In the genomic region with DNA sequence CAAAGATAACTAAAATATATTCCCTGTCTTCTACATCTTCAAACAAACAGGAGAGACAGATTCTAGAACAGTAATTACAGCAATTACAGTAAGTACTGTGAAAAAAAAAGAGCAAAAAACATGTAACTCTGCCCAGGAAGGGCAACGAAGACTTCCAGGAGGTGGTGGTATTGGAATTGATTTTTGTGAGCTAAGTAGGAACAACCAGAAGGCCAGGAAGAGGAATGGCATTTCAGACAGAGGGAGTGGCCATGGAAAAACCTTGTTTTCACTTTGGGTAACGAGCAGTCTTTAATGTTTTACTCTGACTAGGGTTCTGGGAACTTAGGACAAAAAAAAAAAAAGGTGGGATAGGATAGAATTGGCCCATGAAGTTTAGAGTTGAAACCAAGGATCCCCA, we compare ENCODE assay signal across 8 cellular contexts.
DNase-seq lines count a peak whose midpoint lies in the region; ATAC-seq and TF ChIP-seq lines count a peak whose summit lies in the region.

No MANE protein-coding gene starts in this region.

- TF ChIP-seq RAD21 in liver (IDR thresholded peaks at IDR 0.05) = peak; percentile 66 to 68

- H3K27me3 ChIP-seq in liver (ENCODE audit: control insufficient read depth in 4 of 4, insufficient read depth in 4 of 4, low read length in 3 of 4) = no peaks in the 10 kb centered on the region
- no peaks in the 10 kb centered on the region for H3K27me3 ChIP-seq in thoracic aorta (replicated peaks; ENCODE audit: insufficient read depth)

- TF ChIP-seq CTCF in liver (IDR thresholded peaks at IDR 0.05; ENCODE audit: low read depth, low read length, missing input control) (no peak), thoracic aorta (IDR thresholded peaks at IDR 0.05) (no peak)

- peak overlapping the region in 1 of 2 donors; percentile 84 for H3K9ac ChIP-seq in liver (ENCODE audit: low read depth in 1 of 2, low read length in 2 of 2)

- H3K4me3 ChIP-seq in liver (ENCODE audit: low read depth in 1 of 3, low read length in 3 of 3) (peak overlapping the region in 1 of 3 donors; percentile 7), thoracic aorta (peak overlapping the region; percentile 49)

- H3K4me3 Mint-ChIP-seq in activated naive CD4-positive, alpha-beta T cell treated with anti-CD3 and anti-CD28 coated beads for 36 hours = no peak overlapping the region
- peak overlapping the region; percentile 38 for H3K4me3 Mint-ChIP-seq in activated naive CD8-positive, alpha-beta T cell treated with anti-CD3 and anti-CD28 coated beads for 36 hours

- WGBS in liver = 31% methylated on average over 2 of the region's 2 CpGs

- peaks cover 1% of the 10 kb centered on the region for H3K9me3 Mint-ChIP-seq in activated naive CD4-positive, alpha-beta T cell treated with anti-CD3 and anti-CD28 coated beads for 36 hours
- H3K9me3 Mint-ChIP-seq in activated naive CD8-positive, alpha-beta T cell treated with anti-CD3 and anti-CD28 coated beads for 36 hours = peaks cover 13% of the 10 kb centered on the region

- no peaks in the 10 kb centered on the region for H3K36me3 ChIP-seq in liver (ENCODE audit: control insufficient read depth in 4 of 4, insufficient read depth in 3 of 4, low read depth in 1 of 4, low read length in 3 of 4)
- no peaks in the 10 kb centered on the region for H3K36me3 ChIP-seq in thoracic aorta

- H3K27me3 Mint-ChIP-seq in activated naive CD4-positive, alpha-beta T cell treated with anti-CD3 and anti-CD28 coated beads for 36 hours (ENCODE audit: low read depth) = no peaks in the 10 kb centered on the region
- H3K27me3 Mint-ChIP-seq in activated naive CD8-positive, alpha-beta T cell treated with anti-CD3 and anti-CD28 coated beads for 36 hours = no peaks in the 10 kb centered on the region

- H3K9me3 ChIP-seq in liver (ENCODE audit: control insufficient read depth in 4 of 4, low read length in 3 of 4) (no peaks in the 10 kb centered on the region), thoracic aorta (no peaks in the 10 kb centered on the region)

- ATAC-seq in thoracic aorta (ENCODE audit: insufficient number of reproducible peaks, low FRiP score, low read depth) (peak; percentile 26), GM21447 (IDR thresholded peaks at IDR 0.05; ENCODE audit: unreplicated experiment) (no peak)

- H3K4me1 Mint-ChIP-seq in activated naive CD4-positive, alpha-beta T cell treated with anti-CD3 and anti-CD28 coated beads for 36 hours (ENCODE audit: low read depth) = peaks cover 57% of the 10 kb centered on the region
- H3K4me1 Mint-ChIP-seq in activated naive CD8-positive, alpha-beta T cell treated with anti-CD3 and anti-CD28 coated beads for 36 hours = peaks cover 49% of the 10 kb centered on the region

- H3K4me1 ChIP-seq in liver (ENCODE audit: control insufficient read depth in 4 of 4, insufficient read depth in 4 of 4, low read length in 3 of 4) (peaks cover 14 to 42% (median 23%) of the 10 kb centered on the region in 4 donors), thoracic aorta (ENCODE audit: control insufficient read depth in 1 of 2, low read depth in 2 of 2) (peaks cover 35 to 47% of the 10 kb centered on the region in 2 donors)

- H3K27ac Mint-ChIP-seq in activated naive CD4-positive, alpha-beta T cell treated with anti-CD3 and anti-CD28 coated beads for 36 hours = peak overlapping the region; percentile 89
- H3K27ac Mint-ChIP-seq in activated naive CD8-positive, alpha-beta T cell treated with anti-CD3 and anti-CD28 coated beads for 36 hours = peak overlapping the region; percentile 96

- H3K27ac ChIP-seq in liver (ENCODE audit: low read depth in 1 of 2, low read length in 2 of 2) (peak overlapping the region; percentile 91 to 93), thoracic aorta (peak overlapping the region; percentile 51 to 82)

- intact Hi-C loops in activated naive CD4-positive, alpha-beta T cell treated with anti-CD3 and anti-CD28 coated beads for 36 hours (cut with micrococcal nuclease) = loop anchor here (2.0 to 5.0 kb wide), 2 partner anchors 629 to 728 kb away; no protein-coding TSS in a partner anchor

- no peaks in the 10 kb centered on the region for H3K36me3 Mint-ChIP-seq in activated naive CD4-positive, alpha-beta T cell treated with anti-CD3 and anti-CD28 coated beads for 36 hours (ENCODE audit: low read depth)
- peaks cover 17% of the 10 kb centered on the region for H3K36me3 Mint-ChIP-seq in activated naive CD8-positive, alpha-beta T cell treated with anti-CD3 and anti-CD28 coated beads for 36 hours

- CTCF ChIA-PET in activated naive CD4-positive, alpha-beta T cell treated with anti-CD3 and anti-CD28 coated beads for 36 hours (lab: Charles Lee) = interaction anchor here (0.6 to 2.8 kb wide), 8 partner anchors 10 to 1569 kb away, joined by 3 to 12 read pairs (median 6); no protein-coding TSS in a partner anchor

- DNase-seq in activated naive CD4-positive, alpha-beta T cell treated with anti-CD3 and anti-CD28 coated beads for 36 hours = no peak
- DNase-seq in activated naive CD4-positive, alpha-beta T cell treated with Interleukin-2 at 50 U/mL for 16 hours = no peak
- DNase-seq in activated naive CD8-positive, alpha-beta T cell treated with anti-CD3 and anti-CD28 coated beads for 36 hours = no peak
- DNase-seq in thoracic aorta (ENCODE audit: low spot score) = no peak
- no peak for DNase-seq in NOMO-1 treated with DMSO at 0.1 percent for 48 hours (lab: John Stamatoyannopoulos, UW; ENCODE audit: unreplicated experiment)
- no peak for DNase-seq in NCI-H128 (lab: John Stamatoyannopoulos, UW; ENCODE audit: unreplicated experiment)

TF ChIP-seq in liver, 16 proteins besides CTCF, POLR2A, EP300 and RAD21:
- TF ChIP-seq JUND (IDR thresholded peaks at IDR 0.05) (no peak), YY1 (IDR thresholded peaks at IDR 0.05) (peak; percentile 61), HNF4A (conservative IDR thresholded peaks at IDR 0.05) (peak in 1 of 2 donors; percentile 30), RXRA (IDR thresholded peaks at IDR 0.05) (peak in 1 of 2 donors; percentile 6), GABPA (IDR thresholded peaks at IDR 0.05 in 1 of 2, conservative IDR thresholded peaks at IDR 0.05 in 1 of 2) (no peak)
- TF ChIP-seq, protein P1, sequence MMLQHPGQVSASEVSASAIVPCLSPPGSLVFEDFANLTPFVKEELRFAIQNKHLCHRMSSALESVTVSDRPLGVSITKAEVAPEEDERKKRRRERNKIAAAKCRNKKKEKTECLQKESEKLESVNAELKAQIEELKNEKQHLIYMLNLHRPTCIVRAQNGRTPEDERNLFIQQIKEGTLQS (IDR thresholded peaks at IDR 0.05) = no peak
TF ChIP-seq in liver: peak in this region for 3.
